ENCODE assay signal across 24 cellular contexts in genomic region chrX:133913009-133913408, GRCh38.
"Had no signal": no experiment of that assay in that cellular context is flagged by ENCODE, and none has a peak within 500 bp of the region (broad histone marks: within the 10 kb centered on the region; RNA-seq: fewer than 3 reads in every experiment).

No MANE protein-coding gene starts in this region.

- H3K4me3 Mint-ChIP-seq: activated CD8-positive, alpha-beta T cell treated with anti-CD3 and anti-CD28 coated beads, Interleukin-2, amount 10 ng/mL, durations not matched to agents 7 days and 5 days; effector memory CD8-positive, alpha-beta T cell; natural killer cell treated with Interleukin-12 subunit alpha and Interleukin-12 subunit beta and Interleukin-15 and Interleukin-18, amount 100 ng/mL, for 72 hours; stimulated activated effector memory CD8-positive, alpha-beta T cell treated with anti-CD3 and anti-CD28 coated beads, Interleukin-12 subunit alpha, Interleukin-12 subunit beta, amount 100 ng/mL, for 72 hours; stimulated activated naive CD8-positive, alpha-beta T cell treated with anti-CD3 and anti-CD28 coated beads, Interleukin-15, amount 100 ng/mL, for 72 hours; T-cell; T-helper 2 cell treated with Interferon-gamma antibody and Interleukin-4, amounts not matched to agents 5 μg/mL and 100 μg/mL, for 36 hours had no signal

- H3K27me3 ChIP-seq: ascending aorta, colonic mucosa, esophagus muscularis mucosa, left lung, tibial artery had no signal

- H3K9me3 ChIP-seq: ascending aorta, colonic mucosa, left lung, tibial artery had no signal

- H3K9me3 Mint-ChIP-seq: activated naive CD4-positive, alpha-beta T cell treated with anti-CD3 and anti-CD28 coated beads, Interleukin-2, amount 50 U/mL, for 72 hours; effector memory CD8-positive, alpha-beta T cell; natural killer cell treated with Interleukin-12 subunit alpha and Interleukin-12 subunit beta and Interleukin-15 and Interleukin-18, amount 100 ng/mL, for 72 hours; stimulated activated effector memory CD8-positive, alpha-beta T cell treated with anti-CD3 and anti-CD28 coated beads, Interleukin-12 subunit alpha, Interleukin-12 subunit beta, amount 100 ng/mL, for 72 hours; stimulated activated naive CD8-positive, alpha-beta T cell treated with anti-CD3 and anti-CD28 coated beads, Interleukin-15, amount 100 ng/mL, for 72 hours had no signal

- H3K36me3 ChIP-seq: ascending aorta, breast epithelium, colonic mucosa, esophagus muscularis mucosa, left lung, tibial artery had no signal

- H3K4me1 ChIP-seq: ascending aorta, breast epithelium, colonic mucosa, esophagus muscularis mucosa, left lung, tibial artery had no signal

- H3K4me1 Mint-ChIP-seq: stimulated activated effector memory CD8-positive, alpha-beta T cell treated with anti-CD3 and anti-CD28 coated beads, Interleukin-12 subunit alpha, Interleukin-12 subunit beta, amount 100 ng/mL, for 72 hours; stimulated activated naive CD8-positive, alpha-beta T cell treated with anti-CD3 and anti-CD28 coated beads, Interleukin-15, amount 100 ng/mL, for 72 hours; T-cell had no signal

- H3K27me3 Mint-ChIP-seq: stimulated activated naive CD8-positive, alpha-beta T cell treated with anti-CD3 and anti-CD28 coated beads, Interleukin-15, amount 100 ng/mL, for 72 hours had no signal

- ATAC-seq: activated CD8-positive, alpha-beta T cell treated with anti-CD3 and anti-CD28 coated beads, Interleukin-2, amount 10 ng/mL, durations not matched to agents 7 days and 5 days; activated naive CD4-positive, alpha-beta T cell treated with anti-CD3 and anti-CD28 coated beads, Interleukin-2, amount 50 U/mL, for 72 hours; effector memory CD8-positive, alpha-beta T cell; left lung; natural killer cell treated with Interleukin-12 subunit alpha and Interleukin-12 subunit beta and Interleukin-15 and Interleukin-18, amount 100 ng/mL, for 72 hours; sciatic nerve; stimulated activated effector memory CD8-positive, alpha-beta T cell treated with anti-CD3 and anti-CD28 coated beads, Interleukin-12 subunit alpha, Interleukin-12 subunit beta, amount 100 ng/mL, for 72 hours; stimulated activated naive CD8-positive, alpha-beta T cell treated with anti-CD3 and anti-CD28 coated beads, Interleukin-15, amount 100 ng/mL, for 72 hours; T-cell had no signal

- DNase-seq: activated CD4-positive, alpha-beta T cell treated with anti-CD3 and anti-CD28 coated beads for 1 hour; activated CD4-positive, alpha-beta T cell treated with anti-CD3 and anti-CD28 coated beads, Interleukin-2, amount 50 U/mL, for 1 hour; activated CD8-positive, alpha-beta T cell treated with anti-CD3 and anti-CD28 coated beads, Interleukin-2, amount 10 ng/mL, durations not matched to agents 7 days and 5 days; activated gamma-delta T cell treated with Interleukin-2 at 50 U/mL for 16 hours; colonic mucosa; dorsolateral prefrontal cortex; effector memory CD8-positive, alpha-beta T cell; hypothalamus; left lung; occipital lobe; small intestine; stimulated activated CD4-positive, alpha-beta T cell treated with anti-CD3 and anti-CD28 coated beads, Interleukin-2, amount 100 ng/mL, for 24 hours; stimulated activated naive CD8-positive, alpha-beta T cell treated with anti-CD3 and anti-CD28 coated beads, Interleukin-15, amount 100 ng/mL, for 72 hours; T-cell; tibial artery had no signal

- H3K27ac Mint-ChIP-seq: activated CD8-positive, alpha-beta T cell treated with anti-CD3 and anti-CD28 coated beads, Interleukin-2, amount 10 ng/mL, durations not matched to agents 7 days and 5 days; activated naive CD4-positive, alpha-beta T cell treated with anti-CD3 and anti-CD28 coated beads, Interleukin-2, amount 50 U/mL, for 72 hours; effector memory CD8-positive, alpha-beta T cell; natural killer cell treated with Interleukin-12 subunit alpha and Interleukin-12 subunit beta and Interleukin-15 and Interleukin-18, amount 100 ng/mL, for 72 hours; stimulated activated effector memory CD8-positive, alpha-beta T cell treated with anti-CD3 and anti-CD28 coated beads, Interleukin-12 subunit alpha, Interleukin-12 subunit beta, amount 100 ng/mL, for 72 hours; stimulated activated naive CD8-positive, alpha-beta T cell treated with anti-CD3 and anti-CD28 coated beads, Interleukin-15, amount 100 ng/mL, for 72 hours; T-cell; T-helper 2 cell treated with Interferon-gamma antibody and Interleukin-4, amounts not matched to agents 5 μg/mL and 100 μg/mL, for 36 hours had no signal

- H3K36me3 Mint-ChIP-seq: activated naive CD4-positive, alpha-beta T cell treated with anti-CD3 and anti-CD28 coated beads, Interleukin-2, amount 50 U/mL, for 72 hours; natural killer cell treated with Interleukin-12 subunit alpha and Interleukin-12 subunit beta and Interleukin-15 and Interleukin-18, amount 100 ng/mL, for 72 hours; stimulated activated effector memory CD8-positive, alpha-beta T cell treated with anti-CD3 and anti-CD28 coated beads, Interleukin-12 subunit alpha, Interleukin-12 subunit beta, amount 100 ng/mL, for 72 hours; T-cell had no signal

- H3K27ac ChIP-seq: ascending aorta, breast epithelium, colonic mucosa, dorsolateral prefrontal cortex, esophagus muscularis mucosa, left lung, tibial artery, VCaP had no signal

- H3K4me3 ChIP-seq: ascending aorta, breast epithelium, colonic mucosa, dorsolateral prefrontal cortex, esophagus muscularis mucosa, left lung, tibial artery had no signal
